Comparison of ENCODE assay signal across 27 cellular contexts in the genomic region with DNA sequence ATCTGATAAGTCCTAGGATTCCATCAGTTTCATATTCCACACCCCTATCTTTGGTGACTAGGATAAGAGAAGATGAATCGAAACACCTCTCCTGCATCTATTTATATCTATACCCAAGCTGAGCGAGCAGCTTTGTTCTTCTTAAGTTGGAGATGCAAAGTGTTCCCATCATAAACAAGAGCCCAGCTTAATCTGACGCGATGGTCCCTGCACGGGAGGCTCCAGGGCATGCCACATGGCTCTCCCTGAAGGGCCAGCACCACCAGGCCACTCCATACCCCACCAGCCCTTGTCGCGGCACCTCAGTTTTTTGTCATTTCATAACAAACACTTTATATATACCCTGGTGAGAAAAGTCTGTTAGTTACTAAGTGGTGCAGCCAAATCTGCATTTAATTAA.
"Had no signal": no experiment of that assay in that cellular context is flagged by ENCODE, and none has a peak within 500 bp of the region (broad histone marks: within the 10 kb centered on the region; RNA-seq: fewer than 3 reads in every experiment).

No MANE protein-coding gene starts in this region.

- DNase-seq: stimulated activated CD4-positive, alpha-beta T cell treated with anti-CD3 and anti-CD28 coated beads, Interleukin-2, amount 100 ng/mL, for 48 hours; stimulated activated CD4-positive, alpha-beta T cell treated with anti-CD3 and anti-CD28 coated beads, Interleukin-4, amount 100 ng/mL, for 1 hour; stimulated activated CD4-positive, alpha-beta T cell treated with anti-CD3 and anti-CD28 coated beads, Interleukin-4, amount 100 ng/mL, for 24 hours; stimulated activated CD4-positive, alpha-beta T cell treated with anti-CD3 and anti-CD28 coated beads, Interleukin-4, amount 100 ng/mL, for 4 hours; stimulated activated CD8-positive, alpha-beta memory T cell treated with anti-CD3 and anti-CD28 coated beads, Interleukin-4, amount 100 ng/mL, for 48 hours; stimulated activated naive B cell treated with anti-CD40 and anti-IgM and Interleukin-4, amounts not matched to agents 10 μg/mL and 1 μg/mL and 100 μg/mL, for 72 hours; stimulated activated naive CD4-positive, alpha-beta T cell; stimulated activated naive CD4-positive, alpha-beta T cell treated with Interleukin-2 at 50 U/mL for 16 hours; stimulated activated naive CD8-positive, alpha-beta T cell treated with anti-CD3 and anti-CD28 coated beads, Interleukin-15, amount 100 ng/mL, for 72 hours; stimulated activated naive CD8-positive, alpha-beta T cell treated with anti-CD3 and anti-CD28 coated beads, Interleukin-15, Interleukin-2, amounts not matched to agents 100 U/mL and 50 U/mL, for 24 hours; stomach; substantia nigra; thyroid gland; tibial artery; transverse colon; trophoblast cell; upper lobe of left lung; upper lobe of right lung; uterus had no signal

- H3K36me3 ChIP-seq: thoracic aorta, thyroid gland, transverse colon, upper lobe of right lung, uterus, vagina had no signal

- H3K4me1 ChIP-seq: stomach, suprapubic skin, testis, thyroid gland, tibial artery, tibial nerve, transverse colon, upper lobe of left lung, upper lobe of right lung, uterus, vagina had no signal

- ATAC-seq: stimulated activated effector memory CD8-positive, alpha-beta T cell treated with anti-CD3 and anti-CD28 coated beads, Interleukin-12 subunit alpha, Interleukin-12 subunit beta, amount 100 ng/mL, for 72 hours; stimulated activated memory B cell treated with anti-CD40 and anti-IgM and Interleukin-4, amounts not matched to agents 10 μg/mL and 1 μg/mL and 100 μg/mL, for 72 hours; stimulated activated naive B cell treated with anti-CD40 and anti-IgM and Interleukin-4, amounts not matched to agents 10 μg/mL and 1 μg/mL and 100 μg/mL, for 72 hours; stimulated activated naive CD8-positive, alpha-beta T cell treated with anti-CD3 and anti-CD28 coated beads, Interleukin-15, amount 100 ng/mL, for 72 hours; stimulated activated naive CD8-positive, alpha-beta T cell treated with anti-CD3 and anti-CD28 coated beads, Interleukin-15, Interleukin-2, amounts not matched to agents 100 U/mL and 50 U/mL, for 24 hours had no signal

- H3K27me3 ChIP-seq: stomach, suprapubic skin, testis, thyroid gland, tibial artery, tibial nerve, transverse colon, upper lobe of left lung, upper lobe of right lung, uterus, vagina had no signal

- H3K4me3 ChIP-seq: stomach, suprapubic skin, testis, thoracic aorta, thyroid gland, tibial artery, tibial nerve, transverse colon, upper lobe of left lung, upper lobe of right lung, uterus, vagina had no signal

- H3K27ac ChIP-seq: stomach, suprapubic skin, thoracic aorta, thyroid gland, tibial artery, tibial nerve, transverse colon, upper lobe of left lung, upper lobe of right lung, uterus, vagina had no signal

- FAIRE-seq: urothelium cell line had no signal

- H3K9me3 ChIP-seq: testis, thyroid gland, uterus had no signal
